ENCODE assay signal across 17 cellular contexts in the genomic region with DNA sequence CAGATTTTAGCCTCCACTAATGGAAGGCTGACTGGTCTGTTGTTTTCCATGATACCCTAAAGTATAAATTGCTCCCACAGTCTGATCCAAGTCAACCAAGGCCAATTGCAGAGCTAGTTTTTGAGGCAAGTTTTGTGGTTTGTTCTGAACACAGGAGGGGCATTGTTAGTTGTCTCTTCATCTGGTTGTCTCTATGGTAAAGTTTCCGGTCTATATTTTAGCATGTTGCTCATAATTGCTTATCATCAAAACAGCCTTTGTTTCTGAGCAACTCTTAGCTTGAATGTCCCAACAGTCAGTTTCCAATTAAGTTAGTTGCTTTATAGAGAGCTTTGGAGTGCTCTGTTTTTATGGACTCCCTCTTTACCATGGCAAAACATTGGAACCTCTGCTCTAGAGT.
A peak's percentile ranks its signal among the peaks of the same experiment; 100 is the strongest.
DNase-seq lines count a peak whose midpoint lies in the region; ATAC-seq and TF ChIP-seq lines count a peak whose summit lies in the region.
"Had no signal": no experiment of that assay in that cellular context is flagged by ENCODE, and none has a peak within 500 bp of the region (broad histone marks: within the 10 kb centered on the region; RNA-seq: fewer than 3 reads in every experiment).

No MANE protein-coding gene starts in this region.

- no peaks in the 10 kb centered on the region for H3K27me3 ChIP-seq in GM23338 (ENCODE audit: insufficient read depth)
- H3K27me3 ChIP-seq: BE2C had no signal

- H3K79me2 ChIP-seq in GM23338 (replicated peaks; ENCODE audit: insufficient read depth) = no peaks in the 10 kb centered on the region

- in situ Hi-C loops in SK-MEL-5 (cut with HindIII; ENCODE audit: low pct_unique_long_range_greater_than_20kb, low sequenced_read_pairs) = no loop called here

- ATAC-seq in GM23338 (no peak), HG02973 (IDR thresholded peaks at IDR 0.05; ENCODE audit: unreplicated experiment) (no peak), HG03439 (IDR thresholded peaks at IDR 0.05; ENCODE audit: unreplicated experiment) (no peak)
- ATAC-seq: K562 had no signal

- no peak for TF ChIP-seq CTCF in GM23338 (conservative IDR thresholded peaks at IDR 0.05; ENCODE audit: low read depth in 2 of 2)

- no peaks in the 10 kb centered on the region for H3K36me3 ChIP-seq in GM23338 (ENCODE audit: insufficient read depth)
- H3K36me3 ChIP-seq: BE2C had no signal

- no peak overlapping the region for H3K4me3 Mint-ChIP-seq in GM23338
- H3K4me3 Mint-ChIP-seq: CD4-positive, CD25-positive, alpha-beta regulatory T cell; CD8-positive, alpha-beta memory T cell; H9 had no signal

- H3K4me1 ChIP-seq in GM23338 (ENCODE audit: insufficient read depth) = no peaks in the 10 kb centered on the region
- H3K4me1 ChIP-seq: Caco-2 had no signal

- no peak overlapping the region for H3K27ac ChIP-seq in GM23338 (ENCODE audit: low read depth)
- H3K27ac ChIP-seq: HL-60 had no signal

- H4K20me1 ChIP-seq in GM23338 (replicated peaks; ENCODE audit: insufficient read depth) = no peaks in the 10 kb centered on the region

- no peaks in the 10 kb centered on the region for H3K4me1 Mint-ChIP-seq in GM23338
- H3K4me1 Mint-ChIP-seq: CD8-positive, alpha-beta memory T cell; H9 had no signal

- no peaks in the 10 kb centered on the region for H3K9me3 Mint-ChIP-seq in GM23338
- H3K9me3 Mint-ChIP-seq: CD4-positive, CD25-positive, alpha-beta regulatory T cell; CD8-positive, alpha-beta memory T cell; H9 had no signal

- H3K27me3 Mint-ChIP-seq in GM23338 (ENCODE audit: insufficient read depth, low read depth, poor library complexity) = no peaks in the 10 kb centered on the region
- H3K27me3 Mint-ChIP-seq: CD4-positive, CD25-positive, alpha-beta regulatory T cell had no signal

- H3K4me3 ChIP-seq in GM23338 = no peak overlapping the region
- H3K4me3 ChIP-seq: K562 had no signal

- no peaks in the 10 kb centered on the region for H3F3A ChIP-seq in GM23338 (replicated peaks; ENCODE audit: low read depth)

- no peak overlapping the region for H3K27ac Mint-ChIP-seq in GM23338
- H3K27ac Mint-ChIP-seq: CD4-positive, CD25-positive, alpha-beta regulatory T cell; CD8-positive, alpha-beta memory T cell had no signal

- H3K36me3 Mint-ChIP-seq in GM23338 (ENCODE audit: low read depth) = no peaks in the 10 kb centered on the region
- H3K36me3 Mint-ChIP-seq: CD4-positive, CD25-positive, alpha-beta regulatory T cell; CD8-positive, alpha-beta memory T cell had no signal

- H3K9me2 ChIP-seq in GM23338 (ENCODE audit: insufficient read depth) = no peaks in the 10 kb centered on the region; the same call in 1 of the 2 replicates

- no peak overlapping the region for H3K4me2 ChIP-seq in GM23338

- DNase-seq in COLO829 (ENCODE audit: low spot score) (peak; percentile 76), GM23338 (ENCODE audit: low spot score) (no peak), SK-MEL-5 (ENCODE audit: low read depth, low spot score) (peak; percentile 92), islet precursor cell (peak; percentile 54), NCI-H2171 treated with DMSO at 0.1 percent for 48 hours (lab: John Stamatoyannopoulos, UW) (no peak)
- DNase-seq: BE2C; C1 segment of cervical spinal cord; Caco-2; CD4-positive, CD25-positive, alpha-beta regulatory T cell; CD8-positive, alpha-beta memory T cell; GDM1; GOT3; H9 had no signal

- H2AFZ ChIP-seq in GM23338 = peak overlapping the region; percentile 39

TF ChIP-seq in GM23338, 12 proteins besides CTCF, POLR2A, EP300 and RAD21 (continues in another document):
- TF ChIP-seq ZNF331 (CRISPR knock-in tag; IDR thresholded peaks at IDR 0.05; ENCODE audit: low read depth) (no peak), JUNB (IDR thresholded peaks at IDR 0.05; ENCODE audit: unreplicated experiment) (no peak), POLR2AphosphoS5 (IDR thresholded peaks at IDR 0.05; ENCODE audit: low read depth) (no peak), STAT1 (IDR thresholded peaks at IDR 0.05; ENCODE audit: unreplicated experiment) (no peak), NANOG (IDR thresholded peaks at IDR 0.05; ENCODE audit: borderline replicate concordance) (no peak), ETS1 (IDR thresholded peaks at IDR 0.05) (no peak), EZH2phosphoT487 (IDR thresholded peaks at IDR 0.05; ENCODE audit: unreplicated experiment) (no peak)
- TF ChIP-seq, protein P1, sequence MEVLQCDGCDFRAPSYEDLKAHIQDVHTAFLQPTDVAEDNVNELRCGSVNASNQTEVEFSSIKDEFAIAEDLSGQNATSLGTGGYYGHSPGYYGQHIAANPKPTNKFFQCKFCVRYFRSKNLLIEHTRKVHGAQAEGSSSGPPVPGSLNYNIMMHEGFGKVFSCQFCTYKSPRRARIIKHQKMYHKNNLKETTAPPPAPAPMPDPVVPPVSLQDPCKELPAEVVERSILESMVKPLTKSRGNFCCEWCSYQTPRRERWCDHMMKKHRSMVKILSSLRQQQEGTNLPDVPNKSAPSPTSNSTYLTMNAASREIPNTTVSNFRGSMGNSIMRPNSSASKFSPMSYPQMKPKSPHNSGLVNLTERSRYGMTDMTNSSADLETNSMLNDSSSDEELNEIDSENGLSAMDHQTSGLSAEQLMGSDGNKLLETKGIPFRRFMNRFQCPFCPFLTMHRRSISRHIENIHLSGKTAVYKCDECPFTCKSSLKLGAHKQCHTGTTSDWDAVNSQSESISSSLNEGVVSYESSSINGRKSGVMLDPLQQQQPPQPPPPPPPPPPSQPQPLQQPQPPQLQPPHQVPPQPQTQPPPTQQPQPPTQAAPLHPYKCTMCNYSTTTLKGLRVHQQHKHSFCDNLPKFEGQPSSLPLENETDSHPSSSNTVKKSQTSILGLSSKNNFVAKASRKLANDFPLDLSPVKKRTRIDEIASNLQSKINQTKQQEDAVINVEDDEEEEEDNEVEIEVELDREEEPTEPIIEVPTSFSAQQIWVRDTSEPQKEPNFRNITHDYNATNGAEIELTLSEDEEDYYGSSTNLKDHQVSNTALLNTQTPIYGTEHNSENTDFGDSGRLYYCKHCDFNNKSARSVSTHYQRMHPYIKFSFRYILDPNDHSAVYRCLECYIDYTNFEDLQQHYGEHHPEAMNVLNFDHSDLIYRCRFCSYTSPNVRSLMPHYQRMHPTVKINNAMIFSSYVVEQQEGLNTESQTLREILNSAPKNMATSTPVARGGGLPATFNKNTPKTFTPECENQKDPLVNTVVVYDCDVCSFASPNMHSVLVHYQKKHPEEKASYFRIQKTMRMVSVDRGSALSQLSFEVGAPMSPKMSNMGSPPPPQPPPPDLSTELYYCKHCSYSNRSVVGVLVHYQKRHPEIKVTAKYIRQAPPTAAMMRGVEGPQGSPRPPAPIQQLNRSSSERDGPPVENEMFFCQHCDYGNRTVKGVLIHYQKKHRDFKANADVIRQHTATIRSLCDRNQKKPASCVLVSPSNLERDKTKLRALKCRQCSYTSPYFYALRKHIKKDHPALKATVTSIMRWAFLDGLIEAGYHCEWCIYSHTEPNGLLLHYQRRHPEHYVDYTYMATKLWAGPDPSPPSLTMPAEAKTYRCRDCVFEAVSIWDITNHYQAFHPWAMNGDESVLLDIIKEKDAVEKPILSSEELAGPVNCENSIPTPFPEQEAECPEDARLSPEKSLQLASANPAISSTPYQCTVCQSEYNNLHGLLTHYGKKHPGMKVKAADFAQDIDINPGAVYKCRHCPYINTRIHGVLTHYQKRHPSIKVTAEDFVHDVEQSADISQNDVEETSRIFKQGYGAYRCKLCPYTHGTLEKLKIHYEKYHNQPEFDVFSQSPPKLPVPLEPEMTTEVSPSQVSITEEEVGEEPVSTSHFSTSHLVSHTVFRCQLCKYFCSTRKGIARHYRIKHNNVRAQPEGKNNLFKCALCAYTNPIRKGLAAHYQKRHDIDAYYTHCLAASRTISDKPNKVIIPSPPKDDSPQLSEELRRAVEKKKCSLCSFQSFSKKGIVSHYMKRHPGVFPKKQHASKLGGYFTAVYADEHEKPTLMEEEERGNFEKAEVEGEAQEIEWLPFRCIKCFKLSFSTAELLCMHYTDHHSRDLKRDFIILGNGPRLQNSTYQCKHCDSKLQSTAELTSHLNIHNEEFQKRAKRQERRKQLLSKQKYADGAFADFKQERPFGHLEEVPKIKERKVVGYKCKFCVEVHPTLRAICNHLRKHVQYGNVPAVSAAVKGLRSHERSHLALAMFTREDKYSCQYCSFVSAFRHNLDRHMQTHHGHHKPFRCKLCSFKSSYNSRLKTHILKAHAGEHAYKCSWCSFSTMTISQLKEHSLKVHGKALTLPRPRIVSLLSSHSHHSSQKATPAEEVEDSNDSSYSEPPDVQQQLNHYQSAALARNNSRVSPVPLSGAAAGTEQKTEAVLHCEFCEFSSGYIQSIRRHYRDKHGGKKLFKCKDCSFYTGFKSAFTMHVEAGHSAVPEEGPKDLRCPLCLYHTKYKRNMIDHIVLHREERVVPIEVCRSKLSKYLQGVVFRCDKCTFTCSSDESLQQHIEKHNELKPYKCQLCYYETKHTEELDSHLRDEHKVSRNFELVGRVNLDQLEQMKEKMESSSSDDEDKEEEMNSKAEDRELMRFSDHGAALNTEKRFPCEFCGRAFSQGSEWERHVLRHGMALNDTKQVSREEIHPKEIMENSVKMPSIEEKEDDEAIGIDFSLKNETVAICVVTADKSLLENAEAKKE (CRISPR knock-in tag; IDR thresholded peaks at IDR 0.05) = no peak

Comparison
In these comparisons a context has a peak if more than half of its experiments do, and no peak if none do; other contexts are left out.
1. DNase-seq: peak in COLO829 (single experiment), SK-MEL-5 (single experiment) and islet precursor cell (single experiment); none in GM23338 (single experiment) and NCI-H2171 treated with DMSO at 0.1 percent for 48 hours (single experiment).